In the genomic region with DNA sequence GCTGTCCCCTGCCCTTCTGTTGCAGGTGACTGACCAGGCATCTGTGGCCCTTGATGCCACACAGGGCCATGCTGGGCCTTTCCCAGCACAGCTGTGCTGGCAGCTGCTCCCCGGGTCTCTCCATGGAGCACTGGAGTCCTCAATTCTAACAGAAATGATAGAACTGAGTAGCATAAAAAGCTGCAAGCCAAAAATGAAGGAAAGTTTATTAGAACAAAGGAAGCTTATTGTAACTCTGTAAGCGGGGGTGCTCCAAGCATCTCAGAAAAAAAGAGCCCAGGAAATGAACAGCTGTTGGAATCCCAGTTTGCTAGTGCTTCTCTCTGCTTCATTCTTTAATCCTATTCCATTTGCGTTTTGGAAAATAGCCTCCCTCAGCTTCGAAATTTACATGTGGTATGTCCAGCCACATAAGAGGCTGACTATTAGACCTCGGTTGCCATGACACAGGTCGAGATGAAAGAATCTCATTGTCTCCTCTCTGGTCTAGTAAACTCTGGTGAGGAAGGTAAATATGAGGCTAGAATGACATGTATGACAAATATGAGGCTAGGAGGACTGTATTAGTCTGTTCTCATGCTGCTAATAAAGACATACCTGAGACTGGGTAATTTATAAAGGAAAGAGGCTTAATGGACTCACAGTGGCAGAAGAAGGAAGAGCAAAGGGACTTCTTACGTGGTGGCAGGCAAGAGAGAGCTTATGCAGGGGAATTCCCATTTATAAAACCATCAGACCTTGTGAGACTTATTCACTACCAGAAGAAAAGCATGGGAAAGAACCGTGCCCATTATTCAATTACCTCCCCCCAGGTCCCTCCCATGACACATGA, we compare ENCODE assay signal across 1 cellular context.
TF ChIP-seq lines count a peak whose summit lies in the region.

No MANE protein-coding gene starts in this region.

TF ChIP-seq in GM12878, 131 proteins besides CTCF, POLR2A, EP300 and RAD21 (continues in another document):
- TF ChIP-seq MEF2A (IDR thresholded peaks at IDR 0.05; ENCODE audit: insufficient read depth, low read depth, low read length) (no peak), SRF (IDR thresholded peaks at IDR 0.05; ENCODE audit: low read depth in 2 of 2, low read length in 2 of 2) (no peak), BMI1 (IDR thresholded peaks at IDR 0.05; ENCODE audit: borderline replicate concordance) (peak; percentile 86), NKRF (conservative IDR thresholded peaks at IDR 0.05) (no peak), RB1 (IDR thresholded peaks at IDR 0.05; ENCODE audit: borderline replicate concordance) (0 out of 2 replicates have a peak, but pooled peaks have one; percentile 7), CHD1 (IDR thresholded peaks at IDR 0.05; ENCODE audit: low read depth, low read length) (no peak), CHD4 (IDR thresholded peaks at IDR 0.05) (no peak), USF2 (IDR thresholded peaks at IDR 0.05; ENCODE audit: borderline replicate concordance, low read depth, low read length) (no peak), HDGF (IDR thresholded peaks at IDR 0.05) (0 out of 2 replicates have a peak, but pooled peaks have one; percentile 36), RUNX3 (IDR thresholded peaks at IDR 0.05; ENCODE audit: low read length) (0 out of 2 replicates have a peak, but pooled peaks have one; percentile 4), SIX5 (IDR thresholded peaks at IDR 0.05; ENCODE audit: low read depth, low read length, severe bottlenecking) (no peak), POU2F2 (IDR thresholded peaks at IDR 0.05; ENCODE audit: borderline replicate concordance, low read depth, low read length) (no peak; the same call in 2 of the 3 replicates), JUNB (IDR thresholded peaks at IDR 0.05) (no peak), TARDBP (IDR thresholded peaks at IDR 0.05; ENCODE audit: borderline replicate concordance) (no peak), EZH2 (IDR thresholded peaks at IDR 0.05; ENCODE audit: borderline replicate concordance, control insufficient read depth, low read depth, low read length) (no peak), TCF7 (IDR thresholded peaks at IDR 0.05; ENCODE audit: borderline replicate concordance) (no peak), GABPA (IDR thresholded peaks at IDR 0.05; ENCODE audit: low read depth) (no peak), ZNF24 (IDR thresholded peaks at IDR 0.05) (no peak), RAD51 (IDR thresholded peaks at IDR 0.05) (peak; percentile 8; the same call in 1 of the 2 replicates), IRF4 (IDR thresholded peaks at IDR 0.05; ENCODE audit: low read depth, low read length) (no peak), MTA2 (IDR thresholded peaks at IDR 0.05; ENCODE audit: low read depth) (peak; percentile 68; the same call in 1 of the 2 replicates), HCFC1 (IDR thresholded peaks at IDR 0.05; ENCODE audit: low read length) (no peak), ZNF217 (IDR thresholded peaks at IDR 0.05) (no peak), ZNF592 (IDR thresholded peaks at IDR 0.05) (no peak), MYC (IDR thresholded peaks at IDR 0.05; ENCODE audit: insufficient read depth, insufficient read length, insufficient replicate concordance, low read length, severe bottlenecking) (no peak), SMAD1 (IDR thresholded peaks at IDR 0.05; ENCODE audit: low read depth, partially characterized antibody) (peak; percentile 78), MEF2B (IDR thresholded peaks at IDR 0.05; ENCODE audit: partially characterized antibody, poor library complexity, severe bottlenecking) (no peak), ETV6 (conservative IDR thresholded peaks at IDR 0.05 in 1 of 2, IDR thresholded peaks at IDR 0.05 in 1 of 2; ENCODE audit: borderline replicate concordance in 1 of 2, low read depth in 1 of 2) (no peak), RELA (IDR thresholded peaks at IDR 0.05; ENCODE audit: borderline replicate concordance, partially characterized antibody) (no peak), SMAD5 (IDR thresholded peaks at IDR 0.05; ENCODE audit: low read depth) (no peak)
- TF ChIP-seq, protein P1, sequence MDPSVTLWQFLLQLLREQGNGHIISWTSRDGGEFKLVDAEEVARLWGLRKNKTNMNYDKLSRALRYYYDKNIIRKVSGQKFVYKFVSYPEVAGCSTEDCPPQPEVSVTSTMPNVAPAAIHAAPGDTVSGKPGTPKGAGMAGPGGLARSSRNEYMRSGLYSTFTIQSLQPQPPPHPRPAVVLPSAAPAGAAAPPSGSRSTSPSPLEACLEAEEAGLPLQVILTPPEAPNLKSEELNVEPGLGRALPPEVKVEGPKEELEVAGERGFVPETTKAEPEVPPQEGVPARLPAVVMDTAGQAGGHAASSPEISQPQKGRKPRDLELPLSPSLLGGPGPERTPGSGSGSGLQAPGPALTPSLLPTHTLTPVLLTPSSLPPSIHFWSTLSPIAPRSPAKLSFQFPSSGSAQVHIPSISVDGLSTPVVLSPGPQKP (IDR thresholded peaks at IDR 0.05; ENCODE audit: low read depth, low read length): no peak
- TF ChIP-seq, protein P2, sequence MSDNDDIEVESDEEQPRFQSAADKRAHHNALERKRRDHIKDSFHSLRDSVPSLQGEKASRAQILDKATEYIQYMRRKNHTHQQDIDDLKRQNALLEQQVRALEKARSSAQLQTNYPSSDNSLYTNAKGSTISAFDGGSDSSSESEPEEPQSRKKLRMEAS (IDR thresholded peaks at IDR 0.05; ENCODE audit: low read depth, low read length): no peak
- TF ChIP-seq, protein P3, sequence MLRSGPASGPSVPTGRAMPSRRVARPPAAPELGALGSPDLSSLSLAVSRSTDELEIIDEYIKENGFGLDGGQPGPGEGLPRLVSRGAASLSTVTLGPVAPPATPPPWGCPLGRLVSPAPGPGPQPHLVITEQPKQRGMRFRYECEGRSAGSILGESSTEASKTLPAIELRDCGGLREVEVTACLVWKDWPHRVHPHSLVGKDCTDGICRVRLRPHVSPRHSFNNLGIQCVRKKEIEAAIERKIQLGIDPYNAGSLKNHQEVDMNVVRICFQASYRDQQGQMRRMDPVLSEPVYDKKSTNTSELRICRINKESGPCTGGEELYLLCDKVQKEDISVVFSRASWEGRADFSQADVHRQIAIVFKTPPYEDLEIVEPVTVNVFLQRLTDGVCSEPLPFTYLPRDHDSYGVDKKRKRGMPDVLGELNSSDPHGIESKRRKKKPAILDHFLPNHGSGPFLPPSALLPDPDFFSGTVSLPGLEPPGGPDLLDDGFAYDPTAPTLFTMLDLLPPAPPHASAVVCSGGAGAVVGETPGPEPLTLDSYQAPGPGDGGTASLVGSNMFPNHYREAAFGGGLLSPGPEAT (IDR thresholded peaks at IDR 0.05; ENCODE audit: low read depth): peak; percentile 91
- TF ChIP-seq, protein P4, sequence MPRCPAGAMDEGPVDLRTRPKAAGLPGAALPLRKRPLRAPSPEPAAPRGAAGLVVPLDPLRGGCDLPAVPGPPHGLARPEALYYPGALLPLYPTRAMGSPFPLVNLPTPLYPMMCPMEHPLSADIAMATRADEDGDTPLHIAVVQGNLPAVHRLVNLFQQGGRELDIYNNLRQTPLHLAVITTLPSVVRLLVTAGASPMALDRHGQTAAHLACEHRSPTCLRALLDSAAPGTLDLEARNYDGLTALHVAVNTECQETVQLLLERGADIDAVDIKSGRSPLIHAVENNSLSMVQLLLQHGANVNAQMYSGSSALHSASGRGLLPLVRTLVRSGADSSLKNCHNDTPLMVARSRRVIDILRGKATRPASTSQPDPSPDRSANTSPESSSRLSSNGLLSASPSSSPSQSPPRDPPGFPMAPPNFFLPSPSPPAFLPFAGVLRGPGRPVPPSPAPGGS (IDR thresholded peaks at IDR 0.05; ENCODE audit: borderline replicate concordance, insufficient read depth, low read depth, low read length, poor library complexity, severe bottlenecking): no peak
- TF ChIP-seq, protein P5, sequence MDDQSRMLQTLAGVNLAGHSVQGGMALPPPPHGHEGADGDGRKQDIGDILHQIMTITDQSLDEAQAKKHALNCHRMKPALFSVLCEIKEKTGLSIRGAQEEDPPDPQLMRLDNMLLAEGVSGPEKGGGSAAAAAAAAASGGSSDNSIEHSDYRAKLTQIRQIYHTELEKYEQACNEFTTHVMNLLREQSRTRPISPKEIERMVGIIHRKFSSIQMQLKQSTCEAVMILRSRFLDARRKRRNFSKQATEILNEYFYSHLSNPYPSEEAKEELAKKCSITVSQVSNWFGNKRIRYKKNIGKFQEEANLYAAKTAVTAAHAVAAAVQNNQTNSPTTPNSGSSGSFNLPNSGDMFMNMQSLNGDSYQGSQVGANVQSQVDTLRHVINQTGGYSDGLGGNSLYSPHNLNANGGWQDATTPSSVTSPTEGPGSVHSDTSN (IDR thresholded peaks at IDR 0.05; ENCODE audit: insufficient replicate concordance, low read depth, low read length): no peak
- TF ChIP-seq, protein P6, sequence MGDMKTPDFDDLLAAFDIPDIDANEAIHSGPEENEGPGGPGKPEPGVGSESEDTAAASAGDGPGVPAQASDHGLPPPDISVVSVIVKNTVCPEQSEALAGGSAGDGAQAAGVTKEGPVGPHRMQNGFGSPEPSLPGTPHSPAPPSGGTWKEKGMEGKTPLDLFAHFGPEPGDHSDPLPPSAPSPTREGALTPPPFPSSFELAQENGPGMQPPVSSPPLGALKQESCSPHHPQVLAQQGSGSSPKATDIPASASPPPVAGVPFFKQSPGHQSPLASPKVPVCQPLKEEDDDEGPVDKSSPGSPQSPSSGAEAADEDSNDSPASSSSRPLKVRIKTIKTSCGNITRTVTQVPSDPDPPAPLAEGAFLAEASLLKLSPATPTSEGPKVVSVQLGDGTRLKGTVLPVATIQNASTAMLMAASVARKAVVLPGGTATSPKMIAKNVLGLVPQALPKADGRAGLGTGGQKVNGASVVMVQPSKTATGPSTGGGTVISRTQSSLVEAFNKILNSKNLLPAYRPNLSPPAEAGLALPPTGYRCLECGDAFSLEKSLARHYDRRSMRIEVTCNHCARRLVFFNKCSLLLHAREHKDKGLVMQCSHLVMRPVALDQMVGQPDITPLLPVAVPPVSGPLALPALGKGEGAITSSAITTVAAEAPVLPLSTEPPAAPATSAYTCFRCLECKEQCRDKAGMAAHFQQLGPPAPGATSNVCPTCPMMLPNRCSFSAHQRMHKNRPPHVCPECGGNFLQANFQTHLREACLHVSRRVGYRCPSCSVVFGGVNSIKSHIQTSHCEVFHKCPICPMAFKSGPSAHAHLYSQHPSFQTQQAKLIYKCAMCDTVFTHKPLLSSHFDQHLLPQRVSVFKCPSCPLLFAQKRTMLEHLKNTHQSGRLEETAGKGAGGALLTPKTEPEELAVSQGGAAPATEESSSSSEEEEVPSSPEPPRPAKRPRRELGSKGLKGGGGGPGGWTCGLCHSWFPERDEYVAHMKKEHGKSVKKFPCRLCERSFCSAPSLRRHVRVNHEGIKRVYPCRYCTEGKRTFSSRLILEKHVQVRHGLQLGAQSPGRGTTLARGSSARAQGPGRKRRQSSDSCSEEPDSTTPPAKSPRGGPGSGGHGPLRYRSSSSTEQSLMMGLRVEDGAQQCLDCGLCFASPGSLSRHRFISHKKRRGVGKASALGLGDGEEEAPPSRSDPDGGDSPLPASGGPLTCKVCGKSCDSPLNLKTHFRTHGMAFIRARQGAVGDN (IDR thresholded peaks at IDR 0.05): no peak
